ENCODE assay signal across 27 cellular contexts in the genomic region with DNA sequence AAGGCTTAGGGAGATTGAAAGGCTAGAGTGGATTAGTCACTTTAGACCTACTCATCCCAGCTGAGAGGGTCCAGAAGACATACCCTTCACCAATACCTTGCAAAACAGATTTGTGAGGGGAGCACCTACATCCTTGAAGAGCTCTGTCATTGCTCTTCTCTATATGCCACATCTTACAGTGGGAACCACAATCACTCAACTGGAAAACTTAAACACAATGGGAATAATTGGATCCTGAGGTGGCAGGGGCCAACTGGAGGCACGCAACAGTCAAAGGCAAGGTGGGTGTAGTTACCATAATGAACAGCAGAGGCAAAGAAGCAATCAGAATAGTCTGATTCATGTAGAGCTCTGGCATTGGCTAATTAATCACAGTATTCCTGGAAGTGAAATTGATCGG.
"Had no signal": no experiment of that assay in that cellular context is flagged by ENCODE, and none has a peak within 500 bp of the region (broad histone marks: within the 10 kb centered on the region; RNA-seq: fewer than 3 reads in every experiment).

No MANE protein-coding gene starts in this region.

- H3K27ac ChIP-seq: left lung, lower lobe of right lung, parathyroid adenoma, psoas muscle, right atrium auricular region, right lobe of liver, thyroid gland, transverse colon, upper lobe of left lung, vagina had no signal

- H3K9me3 ChIP-seq: left lung, lower lobe of right lung, psoas muscle, right lobe of liver, thyroid gland, transverse colon, vagina had no signal

- H3K36me3 ChIP-seq: left lung, lower lobe of right lung, right atrium auricular region, right lobe of liver, thyroid gland, transverse colon, upper lobe of left lung, vagina had no signal

- H3K4me3 ChIP-seq: left lung, lower lobe of right lung, psoas muscle, right atrium auricular region, right lobe of liver, smooth muscle cell, thyroid gland, transverse colon, upper lobe of left lung, vagina had no signal

- H3K4me1 ChIP-seq: left lung, lower lobe of right lung, parathyroid adenoma, psoas muscle, right atrium auricular region, right lobe of liver, transverse colon, upper lobe of left lung, vagina had no signal

- DNase-seq: hippocampal formation; kidney glomerular epithelial cell; left colon; left lung; lower lobe of right lung; mammary epithelial cell; mesenchymal stem cell; naive thymus-derived CD8-positive, alpha-beta T cell; nucleus accumbens; psoas muscle; right lobe of liver; stimulated activated CD4-positive, alpha-beta T cell treated with anti-CD3 and anti-CD28 coated beads, Interleukin-1b, Interleukin-23, amount 100 ng/mL, for 48 hours; stimulated activated CD4-positive, alpha-beta T cell treated with anti-CD3 and anti-CD28 coated beads, Interleukin-2, amount 100 ng/mL, for 48 hours; stimulated activated CD4-positive, alpha-beta T cell treated with anti-CD3 and anti-CD28 coated beads, Interleukin-4, amount 100 ng/mL, for 4 hours; stimulated activated CD8-positive, alpha-beta memory T cell treated with anti-CD3 and anti-CD28 coated beads, Interleukin-4, amount 100 ng/mL, for 48 hours; stimulated activated naive CD4-positive, alpha-beta T cell treated with Interleukin-2 at 50 U/mL for 16 hours; stimulated activated naive CD8-positive, alpha-beta T cell treated with anti-CD3 and anti-CD28 coated beads, Interleukin-15, amount 100 ng/mL, for 72 hours; substantia nigra; thyroid gland; transverse colon; upper lobe of left lung had no signal

- ATAC-seq: left colon; left lung; lower lobe of right lung; naive thymus-derived CD8-positive, alpha-beta T cell; psoas muscle; right lobe of liver; stimulated activated memory B cell treated with anti-CD40 and anti-IgM and Interleukin-4, amounts not matched to agents 10 μg/mL and 1 μg/mL and 100 μg/mL, for 72 hours; stimulated activated naive CD8-positive, alpha-beta T cell treated with anti-CD3 and anti-CD28 coated beads, Interleukin-15, amount 100 ng/mL, for 72 hours had no signal

- FAIRE-seq: keratinocyte had no signal
